12 cellular contexts compared by ENCODE assay signal in genomic region chr14:58884442-58884841, GRCh38.
DNase-seq lines count a peak whose midpoint lies in the region; ATAC-seq and TF ChIP-seq lines count a peak whose summit lies in the region.
"Had no signal": no experiment of that assay in that cellular context is flagged by ENCODE, and none has a peak within 500 bp of the region (broad histone marks: within the 10 kb centered on the region; RNA-seq: fewer than 3 reads in every experiment).

No MANE protein-coding gene starts in this region.

- TF ChIP-seq CTCF in epithelial cell of esophagus (IDR thresholded peaks at IDR 0.05; ENCODE audit: insufficient read depth, low read depth, low read length, missing control alignments): peak; percentile 37
- peak; percentile 19 for TF ChIP-seq CTCF in upper lobe of right lung (IDR thresholded peaks at IDR 0.05)

- H3K36me3 ChIP-seq in upper lobe of right lung: no peaks in the 10 kb centered on the region

- H3K9me3 ChIP-seq in upper lobe of right lung: no peaks in the 10 kb centered on the region
- H3K9me3 ChIP-seq: testis had no signal

- DNase-seq in NCI-H2171 treated with DMSO at 0.1 percent for 48 hours (lab: John Stamatoyannopoulos, UW): peak; percentile 11
- no peak for DNase-seq in NCI-H2171 (lab: John Stamatoyannopoulos, UW)
- peak; percentile 29 for DNase-seq in NCI-H69 (lab: John Stamatoyannopoulos, UW)
- DNase-seq in epithelial cell of esophagus (ENCODE audit: low read depth): no peak
- no peak for DNase-seq in upper lobe of right lung
- no peak for DNase-seq in NCI-H748 (lab: John Stamatoyannopoulos, UW; ENCODE audit: unreplicated experiment)
- no peak for DNase-seq in NCI-H2107 (lab: John Stamatoyannopoulos, UW)
- no peak for DNase-seq in T1000 (lab: John Stamatoyannopoulos, UW)
- DNase-seq: activated naive CD4-positive, alpha-beta T cell treated with anti-CD3 and anti-CD28 coated beads, Interleukin-2, amount 50 U/mL, for 16 hours; kidney; naive B cell; testis had no signal

- H3K4me3 ChIP-seq in epithelial cell of esophagus (ENCODE audit: low read length) (no peak overlapping the region), upper lobe of right lung (no peak overlapping the region)
- H3K4me3 ChIP-seq: testis had no signal

- ATAC-seq in upper lobe of right lung: no peak

- intact Hi-C loops in upper lobe of right lung (cut with DNase I): no loop called here

- H3K4me1 ChIP-seq in upper lobe of right lung: no peaks in the 10 kb centered on the region
- H3K4me1 ChIP-seq: testis had no signal

- H3K27ac ChIP-seq in upper lobe of right lung: no peak overlapping the region
- H3K27ac ChIP-seq: testis had no signal

- no peaks in the 10 kb centered on the region for H3K27me3 ChIP-seq in upper lobe of right lung
- H3K27me3 ChIP-seq: testis had no signal

Comparison
In these comparisons a context has a peak if more than half of its experiments do, and no peak if none do; other contexts are left out.
1. DNase-seq: peak in NCI-H2171 treated with DMSO at 0.1 percent for 48 hours (single experiment) and NCI-H69 (single experiment); none in NCI-H2171 (single experiment), epithelial cell of esophagus (single experiment), upper lobe of right lung (single experiment), NCI-H748 (single experiment), NCI-H2107 (single experiment) and T1000 (single experiment).